1 cellular context compared by ENCODE assay signal in the genomic region with DNA sequence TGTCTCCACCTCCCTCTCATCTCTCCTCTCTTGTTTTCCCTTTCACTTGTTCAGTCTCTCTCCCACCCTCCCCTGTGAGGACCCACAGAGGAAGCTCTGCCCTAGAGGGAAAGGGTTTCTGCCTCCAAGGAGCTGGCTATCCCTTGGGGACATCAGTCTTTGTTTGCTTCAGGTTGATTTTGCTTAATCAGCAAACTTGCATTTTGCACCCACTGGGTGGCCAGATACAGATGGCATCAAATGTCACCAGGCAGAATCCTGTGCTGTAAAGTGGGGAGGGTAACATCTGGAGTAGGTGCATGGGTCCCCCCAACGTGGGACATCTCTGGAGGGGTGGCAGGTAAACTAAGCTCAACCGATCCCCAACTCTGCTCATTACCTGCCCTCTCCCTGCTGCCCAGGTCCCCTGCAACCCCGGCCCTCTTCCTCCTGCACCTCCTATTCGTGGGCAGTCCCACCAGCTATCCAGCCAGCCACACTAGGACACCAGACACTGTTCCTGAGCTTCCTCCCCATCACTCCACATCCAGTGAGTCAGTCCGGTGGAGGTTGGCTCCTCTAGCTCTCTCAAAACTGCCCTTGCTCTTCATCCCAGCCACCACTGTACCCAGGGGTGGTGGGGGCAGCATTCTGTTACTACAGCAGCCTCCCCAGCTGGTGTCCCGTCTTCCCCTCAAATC.
A peak's percentile ranks its signal among the peaks of the same experiment; 100 is the strongest.
TF ChIP-seq lines count a peak whose summit lies in the region.

No MANE protein-coding gene starts in this region.

TF ChIP-seq in K562, 482 proteins besides CTCF, POLR2A, EP300 and RAD21 (continued from another document):
- TF ChIP-seq, protein P1, sequence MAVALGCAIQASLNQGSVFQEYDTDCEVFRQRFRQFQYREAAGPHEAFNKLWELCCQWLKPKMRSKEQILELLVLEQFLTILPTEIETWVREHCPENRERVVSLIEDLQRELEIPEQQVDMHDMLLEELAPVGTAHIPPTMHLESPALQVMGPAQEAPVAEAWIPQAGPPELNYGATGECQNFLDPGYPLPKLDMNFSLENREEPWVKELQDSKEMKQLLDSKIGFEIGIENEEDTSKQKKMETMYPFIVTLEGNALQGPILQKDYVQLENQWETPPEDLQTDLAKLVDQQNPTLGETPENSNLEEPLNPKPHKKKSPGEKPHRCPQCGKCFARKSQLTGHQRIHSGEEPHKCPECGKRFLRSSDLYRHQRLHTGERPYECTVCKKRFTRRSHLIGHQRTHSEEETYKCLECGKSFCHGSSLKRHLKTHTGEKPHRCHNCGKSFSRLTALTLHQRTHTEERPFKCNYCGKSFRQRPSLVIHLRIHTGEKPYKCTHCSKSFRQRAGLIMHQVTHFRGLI (CRISPR knock-in tag; IDR thresholded peaks at IDR 0.05): no peak
- TF ChIP-seq SP2 (IDR thresholded peaks at IDR 0.05; ENCODE audit: extremely low read depth, low read depth, low read length, poor library complexity, severe bottlenecking) (no peak), L3MBTL2 (IDR thresholded peaks at IDR 0.05) (no peak), BCOR (IDR thresholded peaks at IDR 0.05) (no peak), C11orf30 (IDR thresholded peaks at IDR 0.05; ENCODE audit: low read depth) (peak; percentile 84), NFE2L1 (tag; IDR thresholded peaks at IDR 0.05; ENCODE audit: borderline replicate concordance, low read depth) (no peak), ZNF133 (CRISPR knock-in tag; IDR thresholded peaks at IDR 0.05) (no peak), MYBL2 (IDR thresholded peaks at IDR 0.05; ENCODE audit: low read depth) (no peak), MYBL2 (CRISPR knock-in tag; IDR thresholded peaks at IDR 0.05; ENCODE audit: borderline replicate concordance) (no peak), NR2F6 (CRISPR knock-in tag; IDR thresholded peaks at IDR 0.05) (no peak), FOXA1 (IDR thresholded peaks at IDR 0.05; ENCODE audit: borderline replicate concordance) (no peak), ZNF41 (CRISPR knock-in tag; conservative IDR thresholded peaks at IDR 0.05) (no peak), TBL1XR1 (IDR thresholded peaks at IDR 0.05; ENCODE audit: low read length in 2 of 2) (no peak), MAFG (tag; conservative IDR thresholded peaks at IDR 0.05) (peak; percentile 83), SMARCA5 (IDR thresholded peaks at IDR 0.05) (no peak), MAFF (IDR thresholded peaks at IDR 0.05; ENCODE audit: low read length) (peak; percentile 82), ZNF316 (IDR thresholded peaks at IDR 0.05) (peak; percentile 90), CC2D1A (IDR thresholded peaks at IDR 0.05) (no peak), TAL1 (IDR thresholded peaks at IDR 0.05) (no peak), PTBP1 (IDR thresholded peaks at IDR 0.05; ENCODE audit: low read depth, low read length) (no peak), ZNF239 (CRISPR knock-in tag; IDR thresholded peaks at IDR 0.05) (no peak), TAF15 (IDR thresholded peaks at IDR 0.05; ENCODE audit: low read depth, low read length) (no peak), RBM17 (IDR thresholded peaks at IDR 0.05; ENCODE audit: borderline replicate concordance, low read depth, low read length) (no peak), TARDBP (IDR thresholded peaks at IDR 0.05) (no peak), MAFK (IDR thresholded peaks at IDR 0.05; ENCODE audit: low read length) (peak; percentile 86), IRF2 (CRISPR knock-in tag; IDR thresholded peaks at IDR 0.05) (no peak)
- TF ChIP-seq, protein P2, sequence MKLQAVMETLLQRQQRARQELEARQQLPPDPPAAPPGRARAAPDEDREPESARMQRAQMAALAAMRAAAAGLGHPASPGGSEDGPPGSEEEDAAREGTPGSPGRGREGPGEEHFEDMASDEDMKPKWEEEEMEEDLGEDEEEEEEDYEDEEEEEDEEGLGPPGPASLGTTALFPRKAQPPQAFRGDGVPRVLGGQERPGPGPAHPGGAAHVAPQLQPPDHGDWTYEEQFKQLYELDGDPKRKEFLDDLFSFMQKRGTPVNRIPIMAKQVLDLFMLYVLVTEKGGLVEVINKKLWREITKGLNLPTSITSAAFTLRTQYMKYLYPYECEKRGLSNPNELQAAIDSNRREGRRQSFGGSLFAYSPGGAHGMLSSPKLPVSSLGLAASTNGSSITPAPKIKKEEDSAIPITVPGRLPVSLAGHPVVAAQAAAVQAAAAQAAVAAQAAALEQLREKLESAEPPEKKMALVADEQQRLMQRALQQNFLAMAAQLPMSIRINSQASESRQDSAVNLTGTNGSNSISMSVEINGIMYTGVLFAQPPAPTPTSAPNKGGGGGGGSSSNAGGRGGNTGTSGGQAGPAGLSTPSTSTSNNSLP (IDR thresholded peaks at IDR 0.05; ENCODE audit: borderline replicate concordance, low read depth, low read length): no peak
- TF ChIP-seq, protein P3, sequence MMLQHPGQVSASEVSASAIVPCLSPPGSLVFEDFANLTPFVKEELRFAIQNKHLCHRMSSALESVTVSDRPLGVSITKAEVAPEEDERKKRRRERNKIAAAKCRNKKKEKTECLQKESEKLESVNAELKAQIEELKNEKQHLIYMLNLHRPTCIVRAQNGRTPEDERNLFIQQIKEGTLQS (IDR thresholded peaks at IDR 0.05): no peak
- TF ChIP-seq, protein P3 (CRISPR knock-in tag; conservative IDR thresholded peaks at IDR 0.05): no peak
- TF ChIP-seq, protein P4, sequence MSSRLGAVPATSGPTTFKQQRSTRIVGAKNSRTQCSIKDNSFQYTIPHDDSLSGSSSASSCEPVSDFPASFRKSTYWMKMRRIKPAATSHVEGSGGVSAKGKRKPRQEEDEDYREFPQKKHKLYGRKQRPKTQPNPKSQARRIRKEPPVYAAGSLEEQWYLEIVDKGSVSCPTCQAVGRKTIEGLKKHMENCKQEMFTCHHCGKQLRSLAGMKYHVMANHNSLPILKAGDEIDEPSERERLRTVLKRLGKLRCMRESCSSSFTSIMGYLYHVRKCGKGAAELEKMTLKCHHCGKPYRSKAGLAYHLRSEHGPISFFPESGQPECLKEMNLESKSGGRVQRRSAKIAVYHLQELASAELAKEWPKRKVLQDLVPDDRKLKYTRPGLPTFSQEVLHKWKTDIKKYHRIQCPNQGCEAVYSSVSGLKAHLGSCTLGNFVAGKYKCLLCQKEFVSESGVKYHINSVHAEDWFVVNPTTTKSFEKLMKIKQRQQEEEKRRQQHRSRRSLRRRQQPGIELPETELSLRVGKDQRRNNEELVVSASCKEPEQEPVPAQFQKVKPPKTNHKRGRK (tag; IDR thresholded peaks at IDR 0.05): 0 out of 2 replicates have a peak, but pooled peaks have one; percentile 27
- TF ChIP-seq, protein P5, sequence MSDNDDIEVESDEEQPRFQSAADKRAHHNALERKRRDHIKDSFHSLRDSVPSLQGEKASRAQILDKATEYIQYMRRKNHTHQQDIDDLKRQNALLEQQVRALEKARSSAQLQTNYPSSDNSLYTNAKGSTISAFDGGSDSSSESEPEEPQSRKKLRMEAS (CRISPR knock-in tag; IDR thresholded peaks at IDR 0.05): no peak
- TF ChIP-seq, protein P6, sequence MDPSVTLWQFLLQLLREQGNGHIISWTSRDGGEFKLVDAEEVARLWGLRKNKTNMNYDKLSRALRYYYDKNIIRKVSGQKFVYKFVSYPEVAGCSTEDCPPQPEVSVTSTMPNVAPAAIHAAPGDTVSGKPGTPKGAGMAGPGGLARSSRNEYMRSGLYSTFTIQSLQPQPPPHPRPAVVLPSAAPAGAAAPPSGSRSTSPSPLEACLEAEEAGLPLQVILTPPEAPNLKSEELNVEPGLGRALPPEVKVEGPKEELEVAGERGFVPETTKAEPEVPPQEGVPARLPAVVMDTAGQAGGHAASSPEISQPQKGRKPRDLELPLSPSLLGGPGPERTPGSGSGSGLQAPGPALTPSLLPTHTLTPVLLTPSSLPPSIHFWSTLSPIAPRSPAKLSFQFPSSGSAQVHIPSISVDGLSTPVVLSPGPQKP (CRISPR knock-in tag; IDR thresholded peaks at IDR 0.05): no peak
- TF ChIP-seq, protein P7, sequence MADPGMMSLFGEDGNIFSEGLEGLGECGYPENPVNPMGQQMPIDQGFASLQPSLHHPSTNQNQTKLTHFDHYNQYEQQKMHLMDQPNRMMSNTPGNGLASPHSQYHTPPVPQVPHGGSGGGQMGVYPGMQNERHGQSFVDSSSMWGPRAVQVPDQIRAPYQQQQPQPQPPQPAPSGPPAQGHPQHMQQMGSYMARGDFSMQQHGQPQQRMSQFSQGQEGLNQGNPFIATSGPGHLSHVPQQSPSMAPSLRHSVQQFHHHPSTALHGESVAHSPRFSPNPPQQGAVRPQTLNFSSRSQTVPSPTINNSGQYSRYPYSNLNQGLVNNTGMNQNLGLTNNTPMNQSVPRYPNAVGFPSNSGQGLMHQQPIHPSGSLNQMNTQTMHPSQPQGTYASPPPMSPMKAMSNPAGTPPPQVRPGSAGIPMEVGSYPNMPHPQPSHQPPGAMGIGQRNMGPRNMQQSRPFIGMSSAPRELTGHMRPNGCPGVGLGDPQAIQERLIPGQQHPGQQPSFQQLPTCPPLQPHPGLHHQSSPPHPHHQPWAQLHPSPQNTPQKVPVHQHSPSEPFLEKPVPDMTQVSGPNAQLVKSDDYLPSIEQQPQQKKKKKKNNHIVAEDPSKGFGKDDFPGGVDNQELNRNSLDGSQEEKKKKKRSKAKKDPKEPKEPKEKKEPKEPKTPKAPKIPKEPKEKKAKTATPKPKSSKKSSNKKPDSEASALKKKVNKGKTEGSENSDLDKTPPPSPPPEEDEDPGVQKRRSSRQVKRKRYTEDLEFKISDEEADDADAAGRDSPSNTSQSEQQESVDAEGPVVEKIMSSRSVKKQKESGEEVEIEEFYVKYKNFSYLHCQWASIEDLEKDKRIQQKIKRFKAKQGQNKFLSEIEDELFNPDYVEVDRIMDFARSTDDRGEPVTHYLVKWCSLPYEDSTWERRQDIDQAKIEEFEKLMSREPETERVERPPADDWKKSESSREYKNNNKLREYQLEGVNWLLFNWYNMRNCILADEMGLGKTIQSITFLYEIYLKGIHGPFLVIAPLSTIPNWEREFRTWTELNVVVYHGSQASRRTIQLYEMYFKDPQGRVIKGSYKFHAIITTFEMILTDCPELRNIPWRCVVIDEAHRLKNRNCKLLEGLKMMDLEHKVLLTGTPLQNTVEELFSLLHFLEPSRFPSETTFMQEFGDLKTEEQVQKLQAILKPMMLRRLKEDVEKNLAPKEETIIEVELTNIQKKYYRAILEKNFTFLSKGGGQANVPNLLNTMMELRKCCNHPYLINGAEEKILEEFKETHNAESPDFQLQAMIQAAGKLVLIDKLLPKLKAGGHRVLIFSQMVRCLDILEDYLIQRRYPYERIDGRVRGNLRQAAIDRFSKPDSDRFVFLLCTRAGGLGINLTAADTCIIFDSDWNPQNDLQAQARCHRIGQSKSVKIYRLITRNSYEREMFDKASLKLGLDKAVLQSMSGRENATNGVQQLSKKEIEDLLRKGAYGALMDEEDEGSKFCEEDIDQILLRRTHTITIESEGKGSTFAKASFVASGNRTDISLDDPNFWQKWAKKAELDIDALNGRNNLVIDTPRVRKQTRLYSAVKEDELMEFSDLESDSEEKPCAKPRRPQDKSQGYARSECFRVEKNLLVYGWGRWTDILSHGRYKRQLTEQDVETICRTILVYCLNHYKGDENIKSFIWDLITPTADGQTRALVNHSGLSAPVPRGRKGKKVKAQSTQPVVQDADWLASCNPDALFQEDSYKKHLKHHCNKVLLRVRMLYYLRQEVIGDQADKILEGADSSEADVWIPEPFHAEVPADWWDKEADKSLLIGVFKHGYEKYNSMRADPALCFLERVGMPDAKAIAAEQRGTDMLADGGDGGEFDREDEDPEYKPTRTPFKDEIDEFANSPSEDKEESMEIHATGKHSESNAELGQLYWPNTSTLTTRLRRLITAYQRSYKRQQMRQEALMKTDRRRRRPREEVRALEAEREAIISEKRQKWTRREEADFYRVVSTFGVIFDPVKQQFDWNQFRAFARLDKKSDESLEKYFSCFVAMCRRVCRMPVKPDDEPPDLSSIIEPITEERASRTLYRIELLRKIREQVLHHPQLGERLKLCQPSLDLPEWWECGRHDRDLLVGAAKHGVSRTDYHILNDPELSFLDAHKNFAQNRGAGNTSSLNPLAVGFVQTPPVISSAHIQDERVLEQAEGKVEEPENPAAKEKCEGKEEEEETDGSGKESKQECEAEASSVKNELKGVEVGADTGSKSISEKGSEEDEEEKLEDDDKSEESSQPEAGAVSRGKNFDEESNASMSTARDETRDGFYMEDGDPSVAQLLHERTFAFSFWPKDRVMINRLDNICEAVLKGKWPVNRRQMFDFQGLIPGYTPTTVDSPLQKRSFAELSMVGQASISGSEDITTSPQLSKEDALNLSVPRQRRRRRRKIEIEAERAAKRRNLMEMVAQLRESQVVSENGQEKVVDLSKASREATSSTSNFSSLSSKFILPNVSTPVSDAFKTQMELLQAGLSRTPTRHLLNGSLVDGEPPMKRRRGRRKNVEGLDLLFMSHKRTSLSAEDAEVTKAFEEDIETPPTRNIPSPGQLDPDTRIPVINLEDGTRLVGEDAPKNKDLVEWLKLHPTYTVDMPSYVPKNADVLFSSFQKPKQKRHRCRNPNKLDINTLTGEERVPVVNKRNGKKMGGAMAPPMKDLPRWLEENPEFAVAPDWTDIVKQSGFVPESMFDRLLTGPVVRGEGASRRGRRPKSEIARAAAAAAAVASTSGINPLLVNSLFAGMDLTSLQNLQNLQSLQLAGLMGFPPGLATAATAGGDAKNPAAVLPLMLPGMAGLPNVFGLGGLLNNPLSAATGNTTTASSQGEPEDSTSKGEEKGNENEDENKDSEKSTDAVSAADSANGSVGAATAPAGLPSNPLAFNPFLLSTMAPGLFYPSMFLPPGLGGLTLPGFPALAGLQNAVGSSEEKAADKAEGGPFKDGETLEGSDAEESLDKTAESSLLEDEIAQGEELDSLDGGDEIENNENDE (IDR thresholded peaks at IDR 0.05; ENCODE audit: low read depth, low read length): no peak
- TF ChIP-seq, protein P8, sequence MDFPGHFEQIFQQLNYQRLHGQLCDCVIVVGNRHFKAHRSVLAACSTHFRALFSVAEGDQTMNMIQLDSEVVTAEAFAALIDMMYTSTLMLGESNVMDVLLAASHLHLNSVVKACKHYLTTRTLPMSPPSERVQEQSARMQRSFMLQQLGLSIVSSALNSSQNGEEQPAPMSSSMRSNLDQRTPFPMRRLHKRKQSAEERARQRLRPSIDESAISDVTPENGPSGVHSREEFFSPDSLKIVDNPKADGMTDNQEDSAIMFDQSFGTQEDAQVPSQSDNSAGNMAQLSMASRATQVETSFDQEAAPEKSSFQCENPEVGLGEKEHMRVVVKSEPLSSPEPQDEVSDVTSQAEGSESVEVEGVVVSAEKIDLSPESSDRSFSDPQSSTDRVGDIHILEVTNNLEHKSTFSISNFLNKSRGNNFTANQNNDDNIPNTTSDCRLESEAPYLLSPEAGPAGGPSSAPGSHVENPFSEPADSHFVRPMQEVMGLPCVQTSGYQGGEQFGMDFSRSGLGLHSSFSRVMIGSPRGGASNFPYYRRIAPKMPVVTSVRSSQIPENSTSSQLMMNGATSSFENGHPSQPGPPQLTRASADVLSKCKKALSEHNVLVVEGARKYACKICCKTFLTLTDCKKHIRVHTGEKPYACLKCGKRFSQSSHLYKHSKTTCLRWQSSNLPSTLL (IDR thresholded peaks at IDR 0.05): no peak
- TF ChIP-seq, protein P9, sequence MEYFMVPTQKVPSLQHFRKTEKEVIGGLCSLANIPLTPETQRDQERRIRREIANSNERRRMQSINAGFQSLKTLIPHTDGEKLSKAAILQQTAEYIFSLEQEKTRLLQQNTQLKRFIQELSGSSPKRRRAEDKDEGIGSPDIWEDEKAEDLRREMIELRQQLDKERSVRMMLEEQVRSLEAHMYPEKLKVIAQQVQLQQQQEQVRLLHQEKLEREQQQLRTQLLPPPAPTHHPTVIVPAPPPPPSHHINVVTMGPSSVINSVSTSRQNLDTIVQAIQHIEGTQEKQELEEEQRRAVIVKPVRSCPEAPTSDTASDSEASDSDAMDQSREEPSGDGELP (CRISPR knock-in tag; IDR thresholded peaks at IDR 0.05; ENCODE audit: borderline replicate concordance): no peak
